Comparison of ENCODE assay signal across 15 cellular contexts in genomic region chr4:7813674-7814073, GRCh38.
DNase-seq lines count a peak whose midpoint lies in the region; TF ChIP-seq lines count a peak whose summit lies in the region.
"Had no signal": no experiment of that assay in that cellular context is flagged by ENCODE, and none has a peak within 500 bp of the region (broad histone marks: within the 10 kb centered on the region; RNA-seq: fewer than 3 reads in every experiment).

No MANE protein-coding gene starts in this region.

- H3K27ac ChIP-seq in endodermal cell (ENCODE audit: low read depth, low read length) = no peak overlapping the region
- H3K27ac ChIP-seq: C4-2B, right lobe of liver, SK-N-MC had no signal

- H3K9me3 ChIP-seq in endodermal cell (ENCODE audit: control insufficient read depth, low read length) = no peaks in the 10 kb centered on the region
- H3K9me3 ChIP-seq: right lobe of liver had no signal

- no peaks in the 10 kb centered on the region for H3K27me3 ChIP-seq in endodermal cell (ENCODE audit: control insufficient read depth, insufficient read depth, low read length, poor library complexity, severe bottlenecking)
- H3K27me3 ChIP-seq: right lobe of liver had no signal

- H3K27me3 Mint-ChIP-seq in chondrocyte (ENCODE audit: low read depth) = no peaks in the 10 kb centered on the region
- no peaks in the 10 kb centered on the region for H3K27me3 Mint-ChIP-seq in endodermal cell (ENCODE audit: insufficient read depth)
- no peaks in the 10 kb centered on the region for H3K27me3 Mint-ChIP-seq in activated T-helper 1 cell treated with anti-CD3 and anti-CD28 coated beads, Interleukin-12 subunit alpha, Interleukin-12 subunit beta, Interleukin-2, Interleukin-4 antibody, amounts not matched to agents 30 ng/mL and 10 ng/mL and 1 ng/mL, durations not matched to agents 14 hours and 24 hours and 36 hours (ENCODE audit: insufficient read depth)
- peaks cover 4% of the 10 kb centered on the region for H3K27me3 Mint-ChIP-seq in endothelial cell (ENCODE audit: unreplicated experiment)

- H3K9ac ChIP-seq in endodermal cell (ENCODE audit: extremely low read depth, low read length, poor library complexity, severe bottlenecking) = no peak overlapping the region

- H3K4me3 ChIP-seq in endodermal cell (ENCODE audit: low read length) = no peak overlapping the region
- H3K4me3 ChIP-seq: right lobe of liver, SK-N-MC had no signal

- H3K4me3 Mint-ChIP-seq in chondrocyte (ENCODE audit: unreplicated experiment) (no peak overlapping the region), endodermal cell (no peak overlapping the region), endothelial cell (ENCODE audit: unreplicated experiment) (no peak overlapping the region)
- H3K4me3 Mint-ChIP-seq in activated T-helper 1 cell treated with anti-CD3 and anti-CD28 coated beads, Interleukin-12 subunit alpha, Interleukin-12 subunit beta, Interleukin-2, Interleukin-4 antibody, amounts not matched to agents 30 ng/mL and 10 ng/mL and 1 ng/mL, durations not matched to agents 14 hours and 24 hours and 36 hours = no peak overlapping the region

- H3K36me3 ChIP-seq in endodermal cell (ENCODE audit: control insufficient read depth, insufficient read depth, low read length) = peaks cover 72% of the 10 kb centered on the region
- H3K36me3 ChIP-seq: right lobe of liver had no signal

- intact Hi-C loops in activated T-helper 1 cell treated with anti-CD3 and anti-CD28 coated beads, Interleukin-12 subunit alpha, Interleukin-12 subunit beta, Interleukin-2, Interleukin-4 antibody, amounts not matched to agents 30 ng/mL and 10 ng/mL and 1 ng/mL, durations not matched to agents 14 hours and 24 hours and 36 hours (cut with micrococcal nuclease) = no loop called here

- peaks cover 43% of the 10 kb centered on the region for H3K36me3 Mint-ChIP-seq in chondrocyte (ENCODE audit: low read depth)
- H3K36me3 Mint-ChIP-seq in endodermal cell (ENCODE audit: low read depth) = peaks cover 55% of the 10 kb centered on the region
- H3K36me3 Mint-ChIP-seq in activated T-helper 1 cell treated with anti-CD3 and anti-CD28 coated beads, Interleukin-12 subunit alpha, Interleukin-12 subunit beta, Interleukin-2, Interleukin-4 antibody, amounts not matched to agents 30 ng/mL and 10 ng/mL and 1 ng/mL, durations not matched to agents 14 hours and 24 hours and 36 hours (ENCODE audit: low read depth) = peaks cover 9% of the 10 kb centered on the region
- peaks cover 16% of the 10 kb centered on the region for H3K36me3 Mint-ChIP-seq in endothelial cell (ENCODE audit: low read depth, unreplicated experiment)

- peaks cover 1% of the 10 kb centered on the region for H3K9me3 Mint-ChIP-seq in chondrocyte (ENCODE audit: low read depth)
- no peaks in the 10 kb centered on the region for H3K9me3 Mint-ChIP-seq in endodermal cell
- H3K9me3 Mint-ChIP-seq in activated T-helper 1 cell treated with anti-CD3 and anti-CD28 coated beads, Interleukin-12 subunit alpha, Interleukin-12 subunit beta, Interleukin-2, Interleukin-4 antibody, amounts not matched to agents 30 ng/mL and 10 ng/mL and 1 ng/mL, durations not matched to agents 14 hours and 24 hours and 36 hours = no peaks in the 10 kb centered on the region
- H3K9me3 Mint-ChIP-seq in endothelial cell (ENCODE audit: unreplicated experiment) = no peaks in the 10 kb centered on the region

- DNase-seq in A172 (ENCODE audit: low spot score) (peak; percentile 71), HK-2 (ENCODE audit: unreplicated experiment) (peak; percentile 65), chondrocyte (ENCODE audit: low spot score) (no peak), mesenteric fat pad (ENCODE audit: low spot score) (peak; percentile 26), endodermal cell (no peak), NCI-H526 treated with DMSO at 0.1 percent for 48 hours (lab: John Stamatoyannopoulos, UW) (no peak), endothelial cell (ENCODE audit: low spot score) (no peak)
- DNase-seq in activated T-helper 1 cell treated with anti-CD3 and anti-CD28 coated beads, Interleukin-12 subunit alpha, Interleukin-12 subunit beta, Interleukin-2, Interleukin-4 antibody, amounts not matched to agents 30 ng/mL and 10 ng/mL and 1 ng/mL, durations not matched to agents 14 hours and 24 hours and 36 hours (ENCODE audit: low spot score) = no peak
- DNase-seq: activated gamma-delta T cell treated with Interleukin-2 at 50 U/mL for 16 hours, hippocampal formation, NCI-H1417, NCI-H524, right lobe of liver had no signal

- no peaks in the 10 kb centered on the region for H3K4me1 ChIP-seq in endodermal cell (ENCODE audit: control insufficient read depth, insufficient read depth, low read length)
- H3K4me1 ChIP-seq: right lobe of liver had no signal

- H3K27ac Mint-ChIP-seq in chondrocyte (ENCODE audit: unreplicated experiment) (peak overlapping the region; percentile 68), endodermal cell (no peak overlapping the region), endothelial cell (ENCODE audit: unreplicated experiment) (no peak overlapping the region)
- H3K27ac Mint-ChIP-seq in activated T-helper 1 cell treated with anti-CD3 and anti-CD28 coated beads, Interleukin-12 subunit alpha, Interleukin-12 subunit beta, Interleukin-2, Interleukin-4 antibody, amounts not matched to agents 30 ng/mL and 10 ng/mL and 1 ng/mL, durations not matched to agents 14 hours and 24 hours and 36 hours = no peak overlapping the region

- WGBS in endodermal cell (ENCODE audit: insufficient coverage in 1 of 2, insufficient read length in 1 of 2), 2 experiments = 95 to 100% methylated on average over 2 to 3 of the region's 3 CpGs

- TF ChIP-seq CTCF in chondrocyte (IDR thresholded peaks at IDR 0.05) (no peak), endodermal cell (conservative IDR thresholded peaks at IDR 0.05) (no peak), endothelial cell (IDR thresholded peaks at IDR 0.05; ENCODE audit: unreplicated experiment) (no peak)

- H3K4me1 Mint-ChIP-seq in chondrocyte (ENCODE audit: low read depth) (peaks cover 74% of the 10 kb centered on the region), endodermal cell (no peaks in the 10 kb centered on the region), endothelial cell (ENCODE audit: unreplicated experiment) (no peaks in the 10 kb centered on the region)
- H3K4me1 Mint-ChIP-seq in activated T-helper 1 cell treated with anti-CD3 and anti-CD28 coated beads, Interleukin-12 subunit alpha, Interleukin-12 subunit beta, Interleukin-2, Interleukin-4 antibody, amounts not matched to agents 30 ng/mL and 10 ng/mL and 1 ng/mL, durations not matched to agents 14 hours and 24 hours and 36 hours (ENCODE audit: low read depth) = peaks cover 16% of the 10 kb centered on the region

Comparison
In these comparisons a context has a peak if more than half of its experiments do, and no peak if none do; other contexts are left out.
1. DNase-seq: peak in A172 (single experiment), HK-2 (single experiment) and mesenteric fat pad (single experiment); none in chondrocyte (single experiment), endodermal cell (single experiment), NCI-H526 treated with DMSO at 0.1 percent for 48 hours (single experiment), activated T-helper 1 cell treated with anti-CD3 and anti-CD28 coated beads, Interleukin-12 subunit alpha, Interleukin-12 subunit beta, Interleukin-2, Interleukin-4 antibody, amounts not matched to agents 30 ng/mL and 10 ng/mL and 1 ng/mL, durations not matched to agents 14 hours and 24 hours and 36 hours (single experiment) and endothelial cell (single experiment).